In genomic region chr4:2364654-2365053, GRCh38 we compare ENCODE assay signal across 1 cellular context.
TF ChIP-seq lines count a peak whose summit lies in the region.

No MANE protein-coding gene starts in this region.

TF ChIP-seq in WTC11, 78 proteins besides CTCF, POLR2A, EP300 and RAD21 (continued from another document):
- TF ChIP-seq E2F4 (CRISPR knock-in tag; IDR thresholded peaks at IDR 0.05; ENCODE audit: borderline replicate concordance, low read depth): no peak
- no peak for TF ChIP-seq ZNF423 (CRISPR knock-in tag; IDR thresholded peaks at IDR 0.05)
- TF ChIP-seq MLX (CRISPR knock-in tag; IDR thresholded peaks at IDR 0.05): no peak
- no peak for TF ChIP-seq ELF4 (CRISPR knock-in tag; IDR thresholded peaks at IDR 0.05; ENCODE audit: low read depth)
- TF ChIP-seq MYBL2 (CRISPR knock-in tag; IDR thresholded peaks at IDR 0.05): no peak
- TF ChIP-seq ATF2 (CRISPR knock-in tag; IDR thresholded peaks at IDR 0.05; ENCODE audit: borderline replicate concordance, low read depth): no peak
- no peak for TF ChIP-seq TEAD4 (CRISPR knock-in tag; IDR thresholded peaks at IDR 0.05)
- no peak for TF ChIP-seq MXD4 (CRISPR knock-in tag; IDR thresholded peaks at IDR 0.05; ENCODE audit: borderline replicate concordance)
- TF ChIP-seq SMAD3 (CRISPR knock-in tag; IDR thresholded peaks at IDR 0.05; ENCODE audit: borderline replicate concordance): no peak
- TF ChIP-seq RELA (CRISPR knock-in tag; IDR thresholded peaks at IDR 0.05; ENCODE audit: borderline replicate concordance): no peak
- TF ChIP-seq GABPB1 (CRISPR knock-in tag; IDR thresholded peaks at IDR 0.05): no peak
- TF ChIP-seq ATF6 (CRISPR knock-in tag; IDR thresholded peaks at IDR 0.05): no peak
- TF ChIP-seq ZNF281 (CRISPR knock-in tag; IDR thresholded peaks at IDR 0.05): no peak
- TF ChIP-seq NFYB (CRISPR knock-in tag; conservative IDR thresholded peaks at IDR 0.05; ENCODE audit: low read depth): no peak
- TF ChIP-seq ZNF232 (CRISPR knock-in tag; IDR thresholded peaks at IDR 0.05): no peak
- no peak for TF ChIP-seq ARID4B (CRISPR knock-in tag; IDR thresholded peaks at IDR 0.05; ENCODE audit: borderline replicate concordance)
- no peak for TF ChIP-seq NR1H2 (CRISPR knock-in tag; IDR thresholded peaks at IDR 0.05)
- no peak for TF ChIP-seq FOXP4 (CRISPR knock-in tag; IDR thresholded peaks at IDR 0.05)
- TF ChIP-seq GRHL2 (CRISPR knock-in tag; IDR thresholded peaks at IDR 0.05; ENCODE audit: insufficient replicate concordance, severe bottlenecking): no peak
